ENCODE assay signal across 11 cellular contexts in genomic region chr1:27789511-27790154, GRCh38. TPM values are rescaled to one million over a fixed set of nuclear protein-coding genes. Genes with fewer than 3 reads are reported as not detected.
DNase-seq lines count a peak whose midpoint lies in the region.
"Had no signal": no experiment of that assay in that cellular context is flagged by ENCODE, and none has a peak within 500 bp of the region (broad histone marks: within the 10 kb centered on the region; RNA-seq: fewer than 3 reads in every experiment).

No MANE protein-coding gene starts in this region.

- peaks cover 3 to 22% (median 22%) of the 10 kb centered on the region in 3 donors for H3K36me3 ChIP-seq in skeletal muscle tissue (ENCODE audit: control insufficient read depth in 3 of 3, insufficient read depth in 3 of 3, low read length in 3 of 3)
- H3K36me3 ChIP-seq: neural progenitor cell had no signal

- peak overlapping the region in 1 of 3 donors; percentile 18 for H3K4me3 ChIP-seq in skeletal muscle tissue (ENCODE audit: low read length in 3 of 3)
- H3K4me3 ChIP-seq: neural progenitor cell, SJSA1 had no signal

- H3K4me1 ChIP-seq in skeletal muscle tissue (ENCODE audit: control insufficient read depth in 3 of 3, insufficient read depth in 3 of 3, low read length in 3 of 3), result peaks cover 11 to 20% (median 17%) of the 10 kb centered on the region in 3 donors
- H3K4me1 ChIP-seq: neural progenitor cell, SJSA1 had no signal

- H3K9ac ChIP-seq in skeletal muscle tissue (ENCODE audit: low read depth in 1 of 3, low read length in 3 of 3), result peak overlapping the region in 1 of 3 donors; percentile 35
- H3K9ac ChIP-seq: neural progenitor cell had no signal

- peak overlapping the region; percentile 56 for H3K27ac ChIP-seq in skeletal muscle tissue (ENCODE audit: low read depth, low read length)
- H3K27ac ChIP-seq: neural progenitor cell, SJSA1 had no signal

- no peaks in the 10 kb centered on the region for H3K27me3 ChIP-seq in skeletal muscle tissue (ENCODE audit: control insufficient read depth in 3 of 3, insufficient read depth in 3 of 3, low read length in 3 of 3)
- H3K27me3 ChIP-seq: neural progenitor cell, SJSA1 had no signal

- H3K9me3 ChIP-seq in skeletal muscle tissue (ENCODE audit: control insufficient read depth in 3 of 3, low read length in 3 of 3), result no peaks in the 10 kb centered on the region
- H3K9me3 ChIP-seq: SJSA1 had no signal

- peak; percentile 86 for DNase-seq in LHCN-M2 (ENCODE audit: low read depth)
- peak; percentile 12 for DNase-seq in astrocyte of the hippocampus (ENCODE audit: low read depth, low spot score)
- DNase-seq in hepatic stellate cell (ENCODE audit: low spot score), result peak; percentile 22
- DNase-seq in stimulated activated CD8-positive, alpha-beta memory T cell treated with anti-CD3 and anti-CD28 coated beads, Interleukin-4, amount 100 ng/mL, for 48 hours, result no peak
- no peak for DNase-seq in activated CD4-positive, CD25-positive, alpha-beta regulatory T cell (lab: John Stamatoyannopoulos, UW)
- no peak for DNase-seq in NCI-H2029 treated with DMSO at 0.1 percent for 48 hours (lab: John Stamatoyannopoulos, UW)
- no peak for DNase-seq in stimulated activated CD4-positive, alpha-beta T cell treated with anti-CD3 and anti-CD28 coated beads, Interleukin-2, amount 100 ng/mL, for 24 hours
- DNase-seq: NCI-H1048 had no signal

RNA-seq across cellular contexts. Expression of gene STX12, which starts 16.6 kb away (rescaled TPM):
- total RNA-seq in LHCN-M2 (2014; rRNA removed), result 41.4 and 44.9 TPM in 2 replicates
- 17.0 TPM for polyA plus RNA-seq in LHCN-M2 (2012)
- total RNA-seq in skeletal muscle tissue, result 39.1 TPM

RNA-seq across cellular contexts. Expression of gene PPP1R8, which starts 40.9 kb away (rescaled TPM):
- total RNA-seq in LHCN-M2 (2014; rRNA removed) (50.3 and 57.8 TPM in 2 replicates), skeletal muscle tissue (42.3 TPM)
- polyA plus RNA-seq in LHCN-M2 (2012), result 25.6 TPM

Comparison
In these comparisons a context has a peak if more than half of its experiments do, and no peak if none do; other contexts are left out.
1. DNase-seq: peak in LHCN-M2 (single experiment), astrocyte of the hippocampus (single experiment) and hepatic stellate cell (single experiment); none in stimulated activated CD8-positive, alpha-beta memory T cell treated with anti-CD3 and anti-CD28 coated beads, Interleukin-4, amount 100 ng/mL, for 48 hours (single experiment), activated CD4-positive, CD25-positive, alpha-beta regulatory T cell (0 of 4), NCI-H2029 treated with DMSO at 0.1 percent for 48 hours (single experiment) and stimulated activated CD4-positive, alpha-beta T cell treated with anti-CD3 and anti-CD28 coated beads, Interleukin-2, amount 100 ng/mL, for 24 hours (0 of 2).